Comparison of ENCODE assay signal across 8 cellular contexts in the genomic region with DNA sequence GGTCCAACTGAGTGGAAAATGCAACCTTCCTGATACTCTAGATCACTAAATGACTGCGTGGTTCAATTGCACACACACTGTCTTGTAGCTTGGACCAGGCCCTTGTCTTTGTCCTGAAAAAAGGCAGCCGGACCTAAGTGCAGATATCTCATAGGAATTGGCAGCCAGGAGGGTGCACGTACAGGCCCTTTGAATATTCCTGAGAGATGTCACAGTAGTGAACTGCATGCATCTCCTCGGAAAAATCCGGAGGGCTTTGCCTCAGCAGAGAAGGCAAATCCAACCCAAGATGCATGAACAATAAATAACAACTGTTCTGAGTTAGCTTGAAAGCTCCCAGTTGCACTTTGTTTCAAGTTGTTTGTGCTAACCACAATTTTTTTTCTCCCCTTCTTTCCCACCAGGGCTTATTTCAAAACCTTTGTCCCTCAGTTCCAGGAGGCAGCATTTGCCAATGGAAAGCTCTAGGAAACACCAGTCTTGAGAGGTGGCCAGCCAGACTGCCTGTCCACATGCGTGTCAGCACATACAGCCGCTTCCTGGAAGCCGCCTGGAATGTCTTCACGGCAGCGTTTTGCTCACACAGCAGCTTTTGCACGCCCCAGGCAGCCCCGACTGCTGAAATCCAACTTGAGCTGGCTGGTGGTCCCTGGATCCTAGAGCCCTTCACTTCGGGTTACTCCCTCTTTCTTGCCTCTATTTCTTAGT. TPM values are rescaled to one million over a fixed set of nuclear protein-coding genes. Genes with fewer than 3 reads are reported as not detected.
A peak's percentile ranks its signal among the peaks of the same experiment; 100 is the strongest.
DNase-seq lines count a peak whose midpoint lies in the region; ATAC-seq, FAIRE-seq and TF ChIP-seq lines count a peak whose summit lies in the region.

No MANE protein-coding gene starts in this region.

- H3K27me3 Mint-ChIP-seq in CD4-positive, alpha-beta memory T cell = no peaks in the 10 kb centered on the region
- H3K27me3 Mint-ChIP-seq in astrocyte (ENCODE audit: low read depth, unreplicated experiment) = peaks cover 7% of the 10 kb centered on the region

- H3K36me3 ChIP-seq in CD4-positive, alpha-beta memory T cell (ENCODE audit: insufficient read depth, low read length) = no peaks in the 10 kb centered on the region
- no peaks in the 10 kb centered on the region for H3K36me3 ChIP-seq in astrocyte (ENCODE audit: insufficient read depth, low read length)

- H3K4me3 ChIP-seq in CD4-positive, alpha-beta memory T cell (ENCODE audit: low read length in 2 of 2) = no peak overlapping the region
- H3K4me3 ChIP-seq in astrocyte (ENCODE audit: insufficient read depth, low read depth, low read length) = no peak overlapping the region

- H4K20me1 ChIP-seq in astrocyte (ENCODE audit: insufficient read depth, low read length) = no peaks in the 10 kb centered on the region

- peak overlapping the region in 6 of 7 donors; percentile 24 to 86 (median 61) for H3K27ac Mint-ChIP-seq in CD4-positive, alpha-beta memory T cell
- H3K27ac Mint-ChIP-seq in astrocyte (ENCODE audit: unreplicated experiment) = peak overlapping the region; percentile 71

- peak overlapping the region; percentile 49 for H3K9ac ChIP-seq in astrocyte (ENCODE audit: low read length)

- H3K27me3 ChIP-seq in CD4-positive, alpha-beta memory T cell (ENCODE audit: insufficient read depth, low read length) = no peaks in the 10 kb centered on the region
- no peaks in the 10 kb centered on the region for H3K27me3 ChIP-seq in astrocyte (ENCODE audit: insufficient read depth, low read length)

- peak overlapping the region; percentile 62 for H2AFZ ChIP-seq in astrocyte (ENCODE audit: low read depth, low read length)

- no peak overlapping the region for H3K4me3 Mint-ChIP-seq in CD4-positive, alpha-beta memory T cell
- no peak overlapping the region for H3K4me3 Mint-ChIP-seq in astrocyte (ENCODE audit: unreplicated experiment)

- H3K4me1 ChIP-seq in CD4-positive, alpha-beta memory T cell (ENCODE audit: insufficient read depth, low read length) = no peaks in the 10 kb centered on the region
- H3K4me1 ChIP-seq in astrocyte (ENCODE audit: insufficient read depth, low read length) = peaks cover 27% of the 10 kb centered on the region

- no peaks in the 10 kb centered on the region for H3K36me3 Mint-ChIP-seq in CD4-positive, alpha-beta memory T cell
- H3K36me3 Mint-ChIP-seq in astrocyte (ENCODE audit: low read depth, unreplicated experiment) = peaks cover 4% of the 10 kb centered on the region

- no peaks in the 10 kb centered on the region for H3K9me3 ChIP-seq in CD4-positive, alpha-beta memory T cell (ENCODE audit: control insufficient read depth in 1 of 2, low read length in 2 of 2)
- H3K9me3 ChIP-seq in astrocyte (ENCODE audit: insufficient read depth, low read depth, low read length) = no peaks in the 10 kb centered on the region

- peaks cover 3 to 12% (median 4%) of the 10 kb centered on the region in 4 donors for H3K4me1 Mint-ChIP-seq in CD4-positive, alpha-beta memory T cell
- peaks cover 32% of the 10 kb centered on the region for H3K4me1 Mint-ChIP-seq in astrocyte (ENCODE audit: low read depth, unreplicated experiment)

- FAIRE-seq in astrocyte (lab: Jason Lieb, UNC) = no peak

- H3K4me2 ChIP-seq in astrocyte (ENCODE audit: low read length) = peak overlapping the region; percentile 60

- POLR2A ChIA-PET in CD4-positive, alpha-beta memory T cell (lab: Charles Lee; ENCODE audit: partially characterized antibody) = no interaction called here

- DNase-seq in CD4-positive, alpha-beta memory T cell = no peak
- DNase-seq in astrocyte (ENCODE audit: low read depth) (peak; percentile 91), left cardiac atrium (peak; percentile 86), sciatic nerve (ENCODE audit: low spot score) (peak; percentile 81), NCI-H1694 treated with DMSO at 0.1 percent for 48 hours (lab: John Stamatoyannopoulos, UW) (no peak), SKM-1 treated with dmso at 0.1 percent for 144 hours (lab: John Stamatoyannopoulos, UW; ENCODE audit: unreplicated experiment) (no peak)
- DNase-seq in activated CD8-positive, alpha-beta memory T cell treated with anti-CD3 and anti-CD28 coated beads, Interleukin-2, amount 50 U/mL, for 48 hours = no peak

- no peaks in the 10 kb centered on the region for H3K9me3 Mint-ChIP-seq in CD4-positive, alpha-beta memory T cell
- H3K9me3 Mint-ChIP-seq in astrocyte (ENCODE audit: unreplicated experiment) = no peaks in the 10 kb centered on the region

- TF ChIP-seq CTCF in astrocyte (IDR thresholded peaks at IDR 0.05; ENCODE audit: insufficient read depth, low read depth, low read length) = no peak

- H3K27ac ChIP-seq in CD4-positive, alpha-beta memory T cell (ENCODE audit: low read depth, low read length) = no peak overlapping the region
- peak overlapping the region; percentile 42 for H3K27ac ChIP-seq in astrocyte (ENCODE audit: low read depth, low read length)

- ATAC-seq in left cardiac atrium (peak; percentile 52 to 67), sciatic nerve (peak; percentile 80), HG02981 (IDR thresholded peaks at IDR 0.05; ENCODE audit: unreplicated experiment) (no peak)

- CTCF ChIA-PET in CD4-positive, alpha-beta memory T cell (lab: Charles Lee; ENCODE audit: partially characterized antibody) = no interaction called here

- no peaks in the 10 kb centered on the region for H3K79me2 ChIP-seq in astrocyte (ENCODE audit: insufficient read depth, low read length)

- intact Hi-C loops in CD4-positive, alpha-beta memory T cell (cut with micrococcal nuclease) = no loop called here
- intact Hi-C loops in left cardiac atrium (cut with DNase I) = no loop called here
- intact Hi-C loops in sciatic nerve (cut with DNase I) = no loop called here

RNA-seq across cellular contexts. Expression of a gene that starts 54.5 kb away (rescaled TPM):
- total RNA-seq in CD4-positive, alpha-beta memory T cell = 1 to 10 TPM; 6.6 to 6.7 TPM
- polyA plus RNA-seq in CD4-positive, alpha-beta memory T cell = 1 to 10 TPM; 4.7 to 5.0 TPM
- total RNA-seq in astrocyte = 156 and 158 TPM in 2 replicates
- total RNA-seq in left cardiac atrium = 100 to 1,000 TPM in 1 of 2 donors, 10 to 100 TPM in 1; 66.6 to 140 TPM
- 230 TPM for total RNA-seq in sciatic nerve

Comparison
In these comparisons a context has a peak if more than half of its experiments do, and no peak if none do; other contexts are left out.
1. DNase-seq: peak in astrocyte (single experiment), left cardiac atrium (single experiment) and sciatic nerve (single experiment); none in CD4-positive, alpha-beta memory T cell (0 of 5), NCI-H1694 treated with DMSO at 0.1 percent for 48 hours (single experiment), SKM-1 treated with dmso at 0.1 percent for 144 hours (single experiment) and activated CD8-positive, alpha-beta memory T cell treated with anti-CD3 and anti-CD28 coated beads, Interleukin-2, amount 50 U/mL, for 48 hours (single experiment).
2. RNA of a gene that starts 54.5 kb away (total RNA-seq): 230 TPM in sciatic nerve (single experiment), 156 to 158 TPM in astrocyte and 66.6 to 140 TPM in left cardiac atrium; 6.6 to 6.7 TPM in CD4-positive, alpha-beta memory T cell; every median in the first group is over 4 times any median in the second.